Comparison of ENCODE assay signal across 16 cellular contexts in the genomic region with DNA sequence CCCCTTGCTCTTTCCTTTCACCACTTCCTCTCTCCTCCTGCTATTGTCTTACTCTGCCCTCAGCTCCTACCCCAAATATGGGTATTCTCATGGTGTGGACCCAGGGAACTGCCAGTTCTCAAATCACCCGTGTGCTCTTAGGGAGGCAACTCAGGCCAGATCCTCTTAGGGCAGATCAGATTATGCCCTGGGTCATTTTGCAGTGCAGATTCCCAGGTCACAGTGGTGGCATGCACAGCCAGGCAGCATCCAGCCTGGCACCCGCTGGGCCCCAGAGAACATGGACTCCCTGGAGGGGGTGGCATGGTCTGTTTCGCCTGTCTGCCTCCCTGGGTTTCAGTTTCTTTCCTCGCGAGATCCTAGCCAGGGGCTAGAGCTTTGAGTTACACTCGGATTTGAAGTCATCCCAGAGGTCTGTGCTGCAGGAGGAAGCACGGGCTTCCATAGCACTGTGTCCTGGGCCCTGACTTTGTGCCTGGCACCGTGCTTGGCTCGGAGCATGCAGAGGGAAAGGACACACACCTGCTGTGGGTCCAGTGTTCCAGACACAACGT.
DNase-seq lines count a peak whose midpoint lies in the region; ATAC-seq, FAIRE-seq and TF ChIP-seq lines count a peak whose summit lies in the region.
"Had no signal": no experiment of that assay in that cellular context is flagged by ENCODE, and none has a peak within 500 bp of the region (broad histone marks: within the 10 kb centered on the region; RNA-seq: fewer than 3 reads in every experiment).

No MANE protein-coding gene starts in this region.

- TF ChIP-seq CTCF in K562 (IDR thresholded peaks at IDR 0.05 in 2 of 3, conservative IDR thresholded peaks at IDR 0.05 in 1 of 3; ENCODE audit: insufficient read depth in 2 of 3, low read depth in 1 of 3, low read length in 3 of 3) = no peak

- no peaks in the 10 kb centered on the region for H4K20me1 ChIP-seq in K562 (replicated peaks; ENCODE audit: control insufficient read depth, insufficient read depth, low read length)

- H3K79me1 ChIP-seq in mesenchymal stem cell (replicated peaks; ENCODE audit: low read length, poor library complexity, severe bottlenecking) = no peaks in the 10 kb centered on the region

- H2BK15ac ChIP-seq in mesenchymal stem cell (ENCODE audit: low read depth, poor library complexity, severe bottlenecking) = no peak overlapping the region

- POLR2A ChIA-PET in K562 (lab: Yijun Ruan, JAX) = interaction anchor here (0.6 to 1.2 kb wide), 2 partner anchors 10 to 11 kb away, joined by 3 read pairs; no protein-coding TSS in a partner anchor

- BruUV-seq in K562 (replicated peaks; lab: Mats Ljungman, UMichigan) = no TSS peak

- H4K91ac ChIP-seq in mesenchymal stem cell (ENCODE audit: low read length) = peak overlapping the region; percentile 20

- no peaks in the 10 kb centered on the region for H3K79me2 ChIP-seq in K562 (ENCODE audit: control insufficient read depth, insufficient read depth, low read length)

- peak overlapping the region in 1 of 2 experiments; percentile 56 for H3K18ac ChIP-seq in mesenchymal stem cell (ENCODE audit: low read depth in 1 of 2, low read length in 2 of 2)

- peaks cover 30 to 64% of the 10 kb centered on the region in 2 experiments for H3K27me3 ChIP-seq in K562 (ENCODE audit: control insufficient read depth in 2 of 2, insufficient read depth in 2 of 2, low read length in 2 of 2)
- H3K27me3 ChIP-seq in mesenchymal stem cell (ENCODE audit: control insufficient read depth in 1 of 2, insufficient read depth in 1 of 2, low read length in 2 of 2) = peaks cover 0 to 3% of the 10 kb centered on the region in 2 experiments

- intact Hi-C loops in K562 (cut with micrococcal nuclease) (no loop called here), cardiac septum (cut with DNase I) (no loop called here)

- peak overlapping the region in 1 of 2 experiments; percentile 29 for H3K14ac ChIP-seq in mesenchymal stem cell (ENCODE audit: low read length in 2 of 2)

- H2BK12ac ChIP-seq in mesenchymal stem cell (ENCODE audit: low read length in 2 of 2) = peak overlapping the region in 1 of 2 experiments; percentile 95

- no peak overlapping the region for H2AFZ ChIP-seq in K562 (ENCODE audit: low read depth, low read length)
- H2AFZ ChIP-seq in mesenchymal stem cell (ENCODE audit: low read depth, low read length) = no peak overlapping the region

- H2AK5ac ChIP-seq in mesenchymal stem cell (ENCODE audit: low read length, severe bottlenecking) = no peak overlapping the region

- H2BK120ac ChIP-seq in mesenchymal stem cell (ENCODE audit: low read depth, low read length) = no peak overlapping the region

- H3K36me3 ChIP-seq in K562 (ENCODE audit: control insufficient read depth, insufficient read depth, low read length) (no peaks in the 10 kb centered on the region), mesenchymal stem cell (ENCODE audit: control insufficient read depth in 1 of 2, insufficient read depth in 2 of 2, low read depth in 1 of 2, low read length in 2 of 2) (no peaks in the 10 kb centered on the region)

- no peak for TF ChIP-seq EP300 in K562 (IDR thresholded peaks at IDR 0.05; ENCODE audit: low read length)

- DNase-seq in K562 (ENCODE audit: extremely low read depth in 1 of 4, low spot score in 3 of 4) (no peak), cardiac septum (ENCODE audit: low spot score) (peak; percentile 70), mesenchymal stem cell (no peak), NCI-H2227 treated with DMSO at 0.1 percent for 48 hours (lab: John Stamatoyannopoulos, UW) (no peak), superior temporal gyrus (ENCODE audit: extremely low spot score) (no peak)
- DNase-seq: COR-L47; GDM1; NCI-H1436 treated with DMSO at 0.1 percent for 48 hours; NCI-H2029; NCI-H2171; NCI-H446 treated with DMSO at 0.1 percent for 48 hours; NK-92 treated with Interleukin-12 subunit alpha and Interleukin-12 subunit beta, amount 100 ng/mL, for 24 hours; SIG-M5 had no signal

- H3K4me2 ChIP-seq in K562 (ENCODE audit: insufficient read depth, low read length) = no peak overlapping the region
- no peak overlapping the region for H3K4me2 ChIP-seq in mesenchymal stem cell (ENCODE audit: low read length, poor library complexity, severe bottlenecking)

- H3K4ac ChIP-seq in mesenchymal stem cell (ENCODE audit: low read depth in 1 of 2, low read length in 2 of 2) = no peak overlapping the region

- CTCF ChIA-PET in K562 (lab: Yijun Ruan, JAX; ENCODE audit: low intra/inter-chr PET ratio) = no interaction called here

- H4K8ac ChIP-seq in mesenchymal stem cell (ENCODE audit: low read length) = no peak overlapping the region

- no peak for TF ChIP-seq POLR2A in K562 (conservative IDR thresholded peaks at IDR 0.05)

- no peak for FAIRE-seq in K562 (lab: Jason Lieb, UNC)
- FAIRE-seq: H54 had no signal

- H3K9me3 ChIP-seq in K562 (replicated peaks; ENCODE audit: control insufficient read depth, insufficient read depth, low read depth, low read length) (no peaks in the 10 kb centered on the region), mesenchymal stem cell (ENCODE audit: control insufficient read depth, low read length) (no peaks in the 10 kb centered on the region)

- ATAC-seq in K562 (no peak), HG02763 (IDR thresholded peaks at IDR 0.05; ENCODE audit: unreplicated experiment) (no peak), HG02885 (IDR thresholded peaks at IDR 0.05; ENCODE audit: poor library complexity, unreplicated experiment) (no peak)

- under 1% methylated on average over 10 of the region's 10 CpGs for WGBS in K562 (ENCODE audit: insufficient coverage, low coverage, missing lambda C conversion rate)
- WGBS in mesenchymal stem cell = 93% methylated on average over 9 of the region's 10 CpGs

- H3K4me3 ChIP-seq in K562 (no peak overlapping the region), mesenchymal stem cell (ENCODE audit: insufficient read depth in 1 of 2, low read depth in 1 of 2, low read length in 2 of 2) (no peak overlapping the region)

- H3K9ac ChIP-seq in K562 (ENCODE audit: insufficient read depth in 1 of 2, low read depth in 2 of 2, low read length in 2 of 2) (peak overlapping the region in 1 of 2 experiments; percentile 41; a peak in 1 of 4 replicates), mesenchymal stem cell (ENCODE audit: low read length) (no peak overlapping the region)

- H3K27ac ChIP-seq in K562 (ENCODE audit: extremely low read depth, low read depth, low read length) (no peak overlapping the region), mesenchymal stem cell (ENCODE audit: low read length, poor library complexity, severe bottlenecking) (no peak overlapping the region)

- H3K4me1 ChIP-seq in K562 (replicated peaks in 1 of 2; ENCODE audit: control insufficient read depth in 2 of 2, insufficient read depth in 2 of 2, low read length in 2 of 2) (no peaks in the 10 kb centered on the region), mesenchymal stem cell (ENCODE audit: control insufficient read depth, insufficient read depth, low read depth, low read length) (peaks cover 10% of the 10 kb centered on the region)

- H2BK5ac ChIP-seq in mesenchymal stem cell (ENCODE audit: low read depth, low read length, poor library complexity, severe bottlenecking) = no peak overlapping the region

- in situ Hi-C loops in K562 (cut with MboI) = no loop called here

- H3K23ac ChIP-seq in mesenchymal stem cell (ENCODE audit: low read length in 2 of 2) = no peak overlapping the region

- no peak for TF ChIP-seq RAD21 in K562 (CRISPR knock-in tag; conservative IDR thresholded peaks at IDR 0.05 in 1 of 2, IDR thresholded peaks at IDR 0.05 in 1 of 2)

- no peaks in the 10 kb centered on the region for H3K9me1 ChIP-seq in K562 (ENCODE audit: control insufficient read depth, insufficient read depth, low read length)

TF ChIP-seq in K562, 482 proteins besides CTCF, POLR2A, EP300 and RAD21:
- TF ChIP-seq KDM1A (IDR thresholded peaks at IDR 0.05) (0 out of 4 replicates have a peak, but pooled peaks of 1 of the 2 experiments have one; percentile 1), CHD2 (IDR thresholded peaks at IDR 0.05; ENCODE audit: low read depth, low read length) (peak; percentile 69), GABPB1 (CRISPR knock-in tag; IDR thresholded peaks at IDR 0.05) (no peak), KLF16 (IDR thresholded peaks at IDR 0.05) (no peak), ZNF23 (CRISPR knock-in tag; IDR thresholded peaks at IDR 0.05) (no peak), ZNF668 (CRISPR knock-in tag; IDR thresholded peaks at IDR 0.05) (no peak)
